In the genomic region with DNA sequence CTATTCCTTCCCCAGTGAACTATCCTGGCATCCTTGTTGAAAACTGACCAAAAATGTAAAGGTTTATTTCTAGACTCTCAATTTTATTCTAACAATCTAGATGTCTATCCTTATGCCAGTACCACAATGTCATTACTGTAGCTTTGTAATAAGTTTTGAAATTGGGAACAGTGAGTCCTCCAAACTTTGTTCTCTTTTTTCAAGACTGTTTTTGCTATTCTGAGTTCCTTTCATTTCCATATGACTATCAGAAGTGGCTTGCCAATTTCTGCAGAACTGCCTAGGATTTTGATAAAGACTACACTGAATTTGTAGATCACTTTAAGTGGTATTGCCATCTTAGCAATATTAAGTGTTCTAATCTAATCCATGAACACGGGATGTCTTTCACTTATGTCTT, we compare ENCODE assay signal across 20 cellular contexts. TPM values are rescaled to one million over a fixed set of nuclear protein-coding genes. Genes with fewer than 3 reads are reported as not detected.
A peak's percentile ranks its signal among the peaks of the same experiment; 100 is the strongest.
DNase-seq lines count a peak whose midpoint lies in the region; ATAC-seq and TF ChIP-seq lines count a peak whose summit lies in the region.
"Had no signal": no experiment of that assay in that cellular context is flagged by ENCODE, and none has a peak within 500 bp of the region (broad histone marks: within the 10 kb centered on the region; RNA-seq: fewer than 3 reads in every experiment).

No MANE protein-coding gene starts in this region.

- no peaks in the 10 kb centered on the region for H3K9me3 ChIP-seq in psoas muscle
- H3K9me3 ChIP-seq: HAP-1, MG63 had no signal

- TF ChIP-seq CTCF in psoas muscle (IDR thresholded peaks at IDR 0.05), result no peak

- H3K4me1 ChIP-seq in psoas muscle, result peaks cover 89% of the 10 kb centered on the region

- peaks cover 70% of the 10 kb centered on the region for H3K4me1 Mint-ChIP-seq in activated T-cell treated with anti-CD3 and anti-CD28 coated beads, Interleukin-2, amount 50 U/mL, for 72 hours (ENCODE audit: low read depth)
- H3K4me1 Mint-ChIP-seq in IgD-negative memory B cell, result peaks cover 51 to 58% (median 55%) of the 10 kb centered on the region in 3 donors

- WGBS in psoas muscle, 3 donors, result 57 to 71% (median 65%) methylated on average over 1 of the region's 1 CpG

- H3K27me3 ChIP-seq in psoas muscle (ENCODE audit: insufficient read depth in 3 of 3, low read length in 2 of 3), result no peaks in the 10 kb centered on the region
- H3K27me3 ChIP-seq: MG63 had no signal

- H3K27me3 Mint-ChIP-seq in activated T-cell treated with anti-CD3 and anti-CD28 coated beads, Interleukin-2, amount 50 U/mL, for 72 hours (ENCODE audit: low read depth), result no peaks in the 10 kb centered on the region
- H3K27me3 Mint-ChIP-seq in IgD-negative memory B cell, result no peaks in the 10 kb centered on the region

- in situ Hi-C loops in G401 (cut with HindIII; ENCODE audit: low sequenced_read_pairs), result no loop called here

- H3K36me3 Mint-ChIP-seq in activated T-cell treated with anti-CD3 and anti-CD28 coated beads, Interleukin-2, amount 50 U/mL, for 72 hours (ENCODE audit: insufficient read depth in 2 of 2), result peaks cover 6 to 19% of the 10 kb centered on the region in 2 donors
- peaks cover 6% of the 10 kb centered on the region for H3K36me3 Mint-ChIP-seq in IgD-negative memory B cell

- H3K4me3 Mint-ChIP-seq in activated T-cell treated with anti-CD3 and anti-CD28 coated beads, Interleukin-2, amount 50 U/mL, for 72 hours, result peak overlapping the region in 1 of 2 donors; percentile 34
- no peak overlapping the region for H3K4me3 Mint-ChIP-seq in IgD-negative memory B cell

- H3K4me3 ChIP-seq in psoas muscle, result no peak overlapping the region
- H3K4me3 ChIP-seq: HAP-1, MG63 had no signal

- no peak for ATAC-seq in activated T-cell treated with anti-CD3 and anti-CD28 coated beads, Interleukin-2, amount 50 U/mL, for 72 hours (replicated peaks in 1 of 2)
- ATAC-seq in psoas muscle (no peak), HG03439 (IDR thresholded peaks at IDR 0.05; ENCODE audit: unreplicated experiment) (no peak)

- H3K9me3 Mint-ChIP-seq in activated T-cell treated with anti-CD3 and anti-CD28 coated beads, Interleukin-2, amount 50 U/mL, for 72 hours, result no peaks in the 10 kb centered on the region
- no peaks in the 10 kb centered on the region for H3K9me3 Mint-ChIP-seq in IgD-negative memory B cell

- H3K27ac ChIP-seq in psoas muscle, result peak overlapping the region; percentile 99
- H3K27ac ChIP-seq: C4-2B had no signal

- peaks cover 0 to 16% of the 10 kb centered on the region in 2 donors for H3K36me3 ChIP-seq in psoas muscle (ENCODE audit: insufficient read depth in 1 of 2, low read depth in 1 of 2)

- DNase-seq in activated T-cell treated with anti-CD3 and anti-CD28 coated beads, Interleukin-2, amount 50 U/mL, for 72 hours, result no peak
- no peak for DNase-seq in activated T-cell treated with anti-CD3 and anti-CD28 coated beads, Interleukin-2, amount 50 U/mL, for 48 hours
- DNase-seq in CD1c-positive myeloid dendritic cell (ENCODE audit: extremely low spot score) (peak; percentile 60), psoas muscle (no peak), G401 (ENCODE audit: low spot score) (no peak)
- DNase-seq: Calu3, Karpas-422, MG63, NCI-H1105 treated with DMSO at 0.1 percent for 48 hours, NCI-H1694 treated with DMSO at 0.1 percent for 48 hours, NCI-H2107, NCI-H226, NCI-H524 treated with DMSO at 0.1 percent for 48 hours, OCI-M1, RPMI8226, SIG-M5 had no signal

- H3K27ac Mint-ChIP-seq in activated T-cell treated with anti-CD3 and anti-CD28 coated beads, Interleukin-2, amount 50 U/mL, for 72 hours, result peak overlapping the region; percentile 95
- peak overlapping the region; percentile 1 to 85 (median 81) for H3K27ac Mint-ChIP-seq in IgD-negative memory B cell

- intact Hi-C loops in psoas muscle (cut with DNase I), result no loop called here

RNA-seq across cellular contexts. Expression of gene STARD7, which starts 9.7 kb away (rescaled TPM):
- total RNA-seq in activated T-cell treated with anti-CD3 and anti-CD28 coated beads, Interleukin-2, amount 50 U/mL, for 72 hours, result 100 to 1,000 TPM; 202 to 225 TPM
- 193 TPM for polyA plus RNA-seq in IgD-negative memory B cell
- 100 to 1,000 TPM; 162 to 290 (median 231) TPM for total RNA-seq in psoas muscle
- polyA plus RNA-seq in psoas muscle, result 100 to 1,000 TPM; 111 to 472 (median 125) TPM
- total RNA-seq in G401 (2014; rRNA removed; shearing (Covaris generic)), result 117 and 144 TPM in 2 replicates

RNA-seq across cellular contexts. Expression of gene DUSP2, which starts 53.7 kb away (rescaled TPM):
- total RNA-seq in activated T-cell treated with anti-CD3 and anti-CD28 coated beads, Interleukin-2, amount 50 U/mL, for 72 hours, result 100 to 1,000 TPM; 340 to 388 TPM
- polyA plus RNA-seq in IgD-negative memory B cell, result 55.6 TPM
- total RNA-seq in psoas muscle, result 1 to 10 TPM in 3 of 4 donors, under 1 TPM in 1; 0.64 to 2.4 (median 1.8) TPM
- 1 to 10 TPM; 3.1 to 5.8 (median 4.1) TPM for polyA plus RNA-seq in psoas muscle
- total RNA-seq in G401 (2014; rRNA removed; shearing (Covaris generic)), result 37.2 and 44.4 TPM in 2 replicates

Comparison
In these comparisons a context has a peak if more than half of its experiments do, and no peak if none do; other contexts are left out.
1. RNA of gene DUSP2, which starts 53.7 kb away (total RNA-seq): 340 to 388 TPM in activated T-cell treated with anti-CD3 and anti-CD28 coated beads, Interleukin-2, amount 50 U/mL, for 72 hours and 37.2 to 44.4 TPM in G401; 0.64 to 2.4 TPM in psoas muscle; every median in the first group is over 10 times any median in the second.